13 cellular contexts compared by ENCODE assay signal in genomic region chr10:116669832-116670644, GRCh38. TPM values are rescaled to one million over a fixed set of nuclear protein-coding genes. Genes with fewer than 3 reads are reported as not detected.
A peak's percentile ranks its signal among the peaks of the same experiment; 100 is the strongest.
DNase-seq lines count a peak whose midpoint lies in the region; ATAC-seq and TF ChIP-seq lines count a peak whose summit lies in the region.
"Had no signal": no experiment of that assay in that cellular context is flagged by ENCODE, and none has a peak within 500 bp of the region (broad histone marks: within the 10 kb centered on the region; RNA-seq: fewer than 3 reads in every experiment).

No MANE protein-coding gene starts in this region.

- H3K4me3 Mint-ChIP-seq in WTC11 (peak overlapping the region; percentile 75), progenitor cell of endocrine pancreas (ENCODE audit: low read depth) (peak overlapping the region; percentile 83)
- H3K4me3 Mint-ChIP-seq: activated naive CD8-positive, alpha-beta T cell treated with anti-CD3 and anti-CD28 coated beads, Interleukin-2, amount 10 ng/mL, durations not matched to agents 7 days and 5 days had no signal

- H3K9ac ChIP-seq in ES-I3 (ENCODE audit: low read depth, low read length) = peak overlapping the region; percentile 76; the same call in 1 of the 2 replicates

- H3K27me3 Mint-ChIP-seq in WTC11 (ENCODE audit: low read depth) = no peaks in the 10 kb centered on the region
- H3K27me3 Mint-ChIP-seq in progenitor cell of endocrine pancreas = peaks cover 2% of the 10 kb centered on the region

- peak; percentile 93 for ATAC-seq in WTC11

- peaks cover 6% of the 10 kb centered on the region for H3K9me3 Mint-ChIP-seq in WTC11
- H3K9me3 Mint-ChIP-seq in progenitor cell of endocrine pancreas (ENCODE audit: low read depth) = no peaks in the 10 kb centered on the region
- H3K9me3 Mint-ChIP-seq: activated naive CD8-positive, alpha-beta T cell treated with anti-CD3 and anti-CD28 coated beads, Interleukin-2, amount 10 ng/mL, durations not matched to agents 7 days and 5 days had no signal

- H3K4me1 Mint-ChIP-seq in WTC11 (peaks cover 34% of the 10 kb centered on the region), progenitor cell of endocrine pancreas (ENCODE audit: low read depth) (peaks cover 30% of the 10 kb centered on the region)
- H3K4me1 Mint-ChIP-seq: activated naive CD8-positive, alpha-beta T cell treated with anti-CD3 and anti-CD28 coated beads, Interleukin-2, amount 10 ng/mL, durations not matched to agents 7 days and 5 days; CD4-positive, alpha-beta memory T cell had no signal

- H3K36me3 ChIP-seq in ES-I3 (ENCODE audit: insufficient read depth, low read length) (no peaks in the 10 kb centered on the region), iPS DF 6.9 (ENCODE audit: control insufficient read depth, insufficient read depth, low read length) (no peaks in the 10 kb centered on the region; the same call in 1 of the 2 replicates)

- TF ChIP-seq CTCF in WTC11 (IDR thresholded peaks at IDR 0.05) = no peak
- TF ChIP-seq CTCF in progenitor cell of endocrine pancreas (IDR thresholded peaks at IDR 0.05; ENCODE audit: unreplicated experiment) = no peak

- H3K27ac ChIP-seq in iPS DF 6.9 (ENCODE audit: low read length) = no peak overlapping the region

- peak overlapping the region; percentile 76; the same call in 1 of the 2 replicates for H3K4me3 ChIP-seq in iPS DF 6.9 (ENCODE audit: low read length)

- DNase-seq in WTC11 (ENCODE audit: low spot score) (peak; percentile 83), iPS DF 6.9 (ENCODE audit: low read depth, low spot score) (no peak), progenitor cell of endocrine pancreas (ENCODE audit: low spot score, unreplicated experiment) (peak; percentile 58), DMS 273 treated with DMSO at 0.1 percent for 48 hours (lab: John Stamatoyannopoulos, UW) (no peak), NCI-H526 treated with DMSO at 0.1 percent for 48 hours (lab: John Stamatoyannopoulos, UW) (no peak), COR-L47 (lab: John Stamatoyannopoulos, UW) (no peak), NCI-H1436 treated with DMSO at 0.1 percent for 48 hours (lab: John Stamatoyannopoulos, UW) (no peak)
- DNase-seq: activated CD4-positive, alpha-beta T cell treated with anti-CD3 and anti-CD28 coated beads for 48 hours; activated naive CD8-positive, alpha-beta T cell treated with anti-CD3 and anti-CD28 coated beads, Interleukin-2, amount 10 ng/mL, durations not matched to agents 7 days and 5 days; CD4-positive, alpha-beta memory T cell; NCI-H1105; SIG-M5 had no signal

- POLR2A ChIA-PET in WTC11 (lab: Charles Lee) = interaction anchor here (0.7 kb wide), 1 partner anchor 118 kb away, joined by 3 read pairs; no protein-coding TSS in a partner anchor

- H3K27ac Mint-ChIP-seq in WTC11 (peak overlapping the region; percentile 42; the same call in 1 of the 2 replicates), progenitor cell of endocrine pancreas (peak overlapping the region; percentile 97)
- H3K27ac Mint-ChIP-seq: activated naive CD8-positive, alpha-beta T cell treated with anti-CD3 and anti-CD28 coated beads, Interleukin-2, amount 10 ng/mL, durations not matched to agents 7 days and 5 days had no signal

- CTCF ChIA-PET in WTC11 (lab: Charles Lee) = interaction anchor here (0.8 to 1.8 kb wide), 9 partner anchors 12 to 505 kb away, joined by 3 to 9 read pairs (median 4); no protein-coding TSS in a partner anchor

- peaks cover 8% of the 10 kb centered on the region for H3K4me1 ChIP-seq in ES-I3 (ENCODE audit: insufficient read depth, low read length)
- peaks cover 12% of the 10 kb centered on the region for H3K4me1 ChIP-seq in iPS DF 6.9 (ENCODE audit: control insufficient read depth, insufficient read depth, low read length)

- H3K27me3 ChIP-seq in iPS DF 6.9 (ENCODE audit: control insufficient read depth, insufficient read depth, low read length) = no peaks in the 10 kb centered on the region

- H3K9me3 ChIP-seq in ES-I3 (ENCODE audit: control insufficient read depth, insufficient read depth, low read length) = no peaks in the 10 kb centered on the region
- no peaks in the 10 kb centered on the region for H3K9me3 ChIP-seq in iPS DF 6.9 (ENCODE audit: control insufficient read depth, insufficient read depth, low read length)

- H3K36me3 Mint-ChIP-seq in WTC11 (peaks cover 19% of the 10 kb centered on the region), progenitor cell of endocrine pancreas (ENCODE audit: insufficient read depth) (peaks cover 18% of the 10 kb centered on the region)
- H3K36me3 Mint-ChIP-seq: activated naive CD8-positive, alpha-beta T cell treated with anti-CD3 and anti-CD28 coated beads, Interleukin-2, amount 10 ng/mL, durations not matched to agents 7 days and 5 days; CD4-positive, alpha-beta memory T cell had no signal

- no CpG with 5 or more reads among the region's 41 CpGs for WGBS in iPS DF 6.9 (ENCODE audit: insufficient coverage, insufficient read length)

TF ChIP-seq in WTC11, 78 proteins besides CTCF, POLR2A, EP300 and RAD21:
- TF ChIP-seq PREB (CRISPR knock-in tag; IDR thresholded peaks at IDR 0.05; ENCODE audit: borderline replicate concordance) = no peak
- no peak for TF ChIP-seq RORB (CRISPR knock-in tag; IDR thresholded peaks at IDR 0.05)
- TF ChIP-seq MAX (CRISPR knock-in tag; IDR thresholded peaks at IDR 0.05) = peak; percentile 54; the same call in 1 of the 2 replicates
- TF ChIP-seq KAT7 (CRISPR knock-in tag; IDR thresholded peaks at IDR 0.05; ENCODE audit: borderline replicate concordance) = 0 out of 2 replicates have a peak, but pooled peaks have one; percentile 36
- TF ChIP-seq MYBL2 (CRISPR knock-in tag; IDR thresholded peaks at IDR 0.05) = peak; percentile 30; the same call in 1 of the 2 replicates

RNA-seq across cellular contexts. Expression of gene PNLIPRP2, which starts 49.3 kb away (rescaled TPM):
- total RNA-seq in WTC11 (2021) = 0.28 to 0.76 TPM (median 0.57 TPM) in 3 replicates
- not detected in 2 replicates for total RNA-seq in progenitor cell of endocrine pancreas
- total RNA-seq: activated naive CD8-positive, alpha-beta T cell treated with anti-CD3 and anti-CD28 coated beads, Interleukin-2, amount 10 ng/mL, durations not matched to agents 7 days and 5 days; CD4-positive, alpha-beta memory T cell had no signal

Comparison
In these comparisons a context has a peak if more than half of its experiments do, and no peak if none do; other contexts are left out.
1. DNase-seq: peak in WTC11 (single experiment) and progenitor cell of endocrine pancreas (single experiment); none in iPS DF 6.9 (single experiment), DMS 273 treated with DMSO at 0.1 percent for 48 hours (single experiment), NCI-H526 treated with DMSO at 0.1 percent for 48 hours (single experiment), COR-L47 (single experiment) and NCI-H1436 treated with DMSO at 0.1 percent for 48 hours (single experiment).